14 cellular contexts compared by ENCODE assay signal in genomic region chr12:91985002-91985767, GRCh38.
DNase-seq lines count a peak whose midpoint lies in the region; ATAC-seq, FAIRE-seq and TF ChIP-seq lines count a peak whose summit lies in the region.
"Had no signal": no experiment of that assay in that cellular context is flagged by ENCODE, and none has a peak within 500 bp of the region (broad histone marks: within the 10 kb centered on the region; RNA-seq: fewer than 3 reads in every experiment).

No MANE protein-coding gene starts in this region.

- TF ChIP-seq CTCF in right atrium auricular region (IDR thresholded peaks at IDR 0.05) (no peak), uterus (IDR thresholded peaks at IDR 0.05) (no peak), GM10266 (IDR thresholded peaks at IDR 0.05; ENCODE audit: control insufficient read depth, insufficient read depth, low read depth, missing control alignments) (no peak), D721Med (IDR thresholded peaks at IDR 0.05; ENCODE audit: insufficient read depth, missing control alignments) (no peak)

- ATAC-seq in Right ventricle myocardium superior (ENCODE audit: poor library complexity), result peak; percentile 38
- ATAC-seq in left ventricle myocardium superior, result peak; percentile 43
- ATAC-seq: left lobe of liver had no signal

- H3K27me3 ChIP-seq in right atrium auricular region (no peaks in the 10 kb centered on the region), uterus (no peaks in the 10 kb centered on the region)
- H3K27me3 ChIP-seq: heart left ventricle had no signal

- no peaks in the 10 kb centered on the region for H3K27me3 Mint-ChIP-seq in activated naive CD8-positive, alpha-beta T cell treated with anti-CD3 and anti-CD28 coated beads for 36 hours

- no peaks in the 10 kb centered on the region for H3K9me3 ChIP-seq in right atrium auricular region
- H3K9me3 ChIP-seq in uterus, result no peaks in the 10 kb centered on the region
- H3K9me3 ChIP-seq: heart left ventricle had no signal

- peaks cover 43% of the 10 kb centered on the region for H3K4me1 Mint-ChIP-seq in activated naive CD8-positive, alpha-beta T cell treated with anti-CD3 and anti-CD28 coated beads for 36 hours

- H3K4me3 ChIP-seq in right atrium auricular region (no peak overlapping the region), uterus (no peak overlapping the region)
- H3K4me3 ChIP-seq: heart left ventricle had no signal

- H3K9me3 Mint-ChIP-seq in activated naive CD8-positive, alpha-beta T cell treated with anti-CD3 and anti-CD28 coated beads for 36 hours, result peaks cover 7% of the 10 kb centered on the region

- H3K36me3 Mint-ChIP-seq in activated naive CD8-positive, alpha-beta T cell treated with anti-CD3 and anti-CD28 coated beads for 36 hours, result peaks cover 11% of the 10 kb centered on the region

- H3K4me1 ChIP-seq in right atrium auricular region (peaks cover 0 to 55% of the 10 kb centered on the region in 2 donors), uterus (peaks cover 0 to 18% of the 10 kb centered on the region in 2 donors)

- intact Hi-C loops in Right ventricle myocardium superior (cut with DNase I) (no loop called here), left ventricle myocardium superior (cut with micrococcal nuclease) (loop anchor here (10.0 kb wide), 1 partner anchor 150 kb away; no protein-coding TSS in a partner anchor), uterus (cut with DNase I; ENCODE audit: low total_unique reads) (no loop called here)

- no peak overlapping the region for H3K27ac Mint-ChIP-seq in activated naive CD8-positive, alpha-beta T cell treated with anti-CD3 and anti-CD28 coated beads for 36 hours

- FAIRE-seq in D721Med (lab: Jason Lieb, UNC), result no peak
- FAIRE-seq: TTC549 had no signal

- H3K27ac ChIP-seq in right atrium auricular region (no peak overlapping the region), uterus (peak overlapping the region; percentile 60 to 66)

- H3K36me3 ChIP-seq in right atrium auricular region, result no peaks in the 10 kb centered on the region
- no peaks in the 10 kb centered on the region for H3K36me3 ChIP-seq in uterus
- H3K36me3 ChIP-seq: heart left ventricle had no signal

- no peak overlapping the region for H3K4me3 Mint-ChIP-seq in activated naive CD8-positive, alpha-beta T cell treated with anti-CD3 and anti-CD28 coated beads for 36 hours

- no peak for TF ChIP-seq POLR2A in uterus (IDR thresholded peaks at IDR 0.05)

- DNase-seq in Right ventricle myocardium superior, result no peak
- no peak for DNase-seq in right atrium auricular region (ENCODE audit: low spot score)
- DNase-seq in activated naive CD8-positive, alpha-beta T cell treated with anti-CD3 and anti-CD28 coated beads for 36 hours, result peak; percentile 5
- no peak for DNase-seq in left ventricle myocardium superior
- peak in 1 of 2 donors; percentile 51 for DNase-seq in uterus
- DNase-seq in GM10266 (ENCODE audit: extremely low spot score), result no peak
- DNase-seq in stimulated activated CD8-positive, alpha-beta memory T cell treated with anti-CD3 and anti-CD28 coated beads, Interleukin-4, amount 100 ng/mL, for 48 hours, result no peak
- no peak for DNase-seq in D721Med (ENCODE audit: insufficient read length, low spot score)
- DNase-seq: DMS79; effector CD4-positive, alpha-beta T cell; heart left ventricle; MV-4-11 had no signal

Comparison
In these comparisons a context has a peak if more than half of its experiments do, and no peak if none do; other contexts are left out.
1. H3K27ac ChIP-seq: peak in uterus (2 of 2); none in right atrium auricular region (0 of 2).